Comparison of ENCODE assay signal across 13 cellular contexts in genomic region chr20:10432079-10432478, GRCh38. TPM values are rescaled to one million over a fixed set of nuclear protein-coding genes. Genes with fewer than 3 reads are reported as not detected.
DNase-seq lines count a peak whose midpoint lies in the region; ATAC-seq, FAIRE-seq and TF ChIP-seq lines count a peak whose summit lies in the region.
"Had no signal": no experiment of that assay in that cellular context is flagged by ENCODE, and none has a peak within 500 bp of the region (broad histone marks: within the 10 kb centered on the region; RNA-seq: fewer than 3 reads in every experiment).

No MANE protein-coding gene starts in this region.

- TF ChIP-seq EP300 in GM12878 (IDR thresholded peaks at IDR 0.05; ENCODE audit: borderline replicate concordance in 1 of 2, control insufficient read depth in 1 of 2, low read depth in 2 of 2, low read length in 2 of 2): no peak

- TF ChIP-seq CTCF in GM12878 (IDR thresholded peaks at IDR 0.05 in 2 of 3, conservative IDR thresholded peaks at IDR 0.05 in 1 of 3; ENCODE audit: control insufficient read depth in 2 of 3, extremely low read depth in 1 of 3, insufficient read depth in 1 of 3, low read depth in 3 of 3, low read length in 3 of 3) (no peak), neutrophil (IDR thresholded peaks at IDR 0.05) (no peak), GM10248 (IDR thresholded peaks at IDR 0.05; ENCODE audit: control extremely low read depth, extremely low read depth, low read depth, missing control alignments) (no peak)

- H3K27ac ChIP-seq in GM12878 (ENCODE audit: control insufficient read depth, insufficient read depth): no peak overlapping the region
- H3K27ac ChIP-seq in neutrophil: peak overlapping the region; percentile 0

- no peak for DNase-seq in activated CD4-positive, alpha-beta T cell treated with anti-CD3 and anti-CD28 coated beads, Interleukin-2, amount 10 ng/mL, durations not matched to agents 7 days and 5 days
- no peak for DNase-seq in activated CD4-positive, alpha-beta T cell treated with anti-CD3 and anti-CD28 coated beads for 1 hour
- DNase-seq in GM12878 (ENCODE audit: low read depth, low spot score): no peak
- DNase-seq in NCI-H1105 treated with DMSO at 0.1 percent for 48 hours (lab: John Stamatoyannopoulos, UW): no peak
- DNase-seq in GM10248 (ENCODE audit: extremely low spot score): no peak
- DNase-seq: activated effector memory CD4-positive, alpha-beta T cell treated with Interleukin-2 at 50 U/mL for 16 hours; GDM1; left cardiac atrium; NCI-H1930 had no signal

- H3K4me2 ChIP-seq in GM12878 (ENCODE audit: control insufficient read depth, insufficient read depth): peak overlapping the region; percentile 51

- peaks cover 31% of the 10 kb centered on the region for H3K79me2 ChIP-seq in GM12878 (ENCODE audit: control insufficient read depth, insufficient read depth, low read length)

- H3K4me3 Mint-ChIP-seq in activated CD4-positive, alpha-beta T cell treated with anti-CD3 and anti-CD28 coated beads, Interleukin-2, amount 10 ng/mL, durations not matched to agents 7 days and 5 days: peak overlapping the region; percentile 22
- peak overlapping the region; percentile 19 to 74 (median 62) for H3K4me3 Mint-ChIP-seq in IgD-negative memory B cell

- H3K27ac Mint-ChIP-seq in activated CD4-positive, alpha-beta T cell treated with anti-CD3 and anti-CD28 coated beads, Interleukin-2, amount 10 ng/mL, durations not matched to agents 7 days and 5 days: no peak overlapping the region
- peak overlapping the region; percentile 38 to 81 (median 60) for H3K27ac Mint-ChIP-seq in IgD-negative memory B cell

- in situ Hi-C loops in GM12878 (cut with MboI): no loop called here

- POLR2A ChIA-PET in activated CD4-positive, alpha-beta T cell treated with anti-CD3 and anti-CD28 coated beads, Interleukin-2, amount 10 ng/mL, durations not matched to agents 7 days and 5 days (lab: Charles Lee): no interaction called here
- POLR2A ChIA-PET in GM12878 (lab: Charles Lee) (no interaction called here), GM10248 (lab: Yijun Ruan, JAX) (no interaction called here)

- no peak for TF ChIP-seq RAD21 in GM12878 (IDR thresholded peaks at IDR 0.05; ENCODE audit: insufficient read depth, low read depth, low read length)

- no peaks in the 10 kb centered on the region for H3K27me3 Mint-ChIP-seq in activated CD4-positive, alpha-beta T cell treated with anti-CD3 and anti-CD28 coated beads, Interleukin-2, amount 10 ng/mL, durations not matched to agents 7 days and 5 days
- no peaks in the 10 kb centered on the region for H3K27me3 Mint-ChIP-seq in IgD-negative memory B cell

- 100% methylated on average over 1 of the region's 1 CpG for WGBS in GM12878 (ENCODE audit: insufficient coverage, insufficient replicate concordance, low lambda C conversion rate, missing lambda C conversion rate)

- H3K36me3 Mint-ChIP-seq in activated CD4-positive, alpha-beta T cell treated with anti-CD3 and anti-CD28 coated beads, Interleukin-2, amount 10 ng/mL, durations not matched to agents 7 days and 5 days (ENCODE audit: low read depth): peaks cover 9% of the 10 kb centered on the region
- H3K36me3 Mint-ChIP-seq in IgD-negative memory B cell: no peaks in the 10 kb centered on the region

- H3K36me3 ChIP-seq in GM12878 (ENCODE audit: control insufficient read depth in 2 of 2, insufficient read depth in 2 of 2, low read length in 1 of 2) (no peaks in the 10 kb centered on the region), neutrophil (no peaks in the 10 kb centered on the region)

- no peak for FAIRE-seq in GM12878 (lab: Jason Lieb, UNC)
- FAIRE-seq: TTC549 had no signal

- SMC1A ChIA-PET in GM12878 (lab: Charles Lee; ENCODE audit: uncharacterized antibody, unreplicated experiment): interaction anchor here (1.0 to 7.3 kb wide), 8 partner anchors 19 to 115 kb away, joined by 3 to 60 read pairs (median 4); no protein-coding TSS in a partner anchor

- H2AFZ ChIP-seq in GM12878 (ENCODE audit: control insufficient read depth, low read depth, low read length): no peak overlapping the region

- no peak overlapping the region for H3K4me3 ChIP-seq in GM12878
- H3K4me3 ChIP-seq in neutrophil (ENCODE audit: low read depth in 1 of 2, low read length in 1 of 2): no peak overlapping the region

- H3K9ac ChIP-seq in GM12878 (ENCODE audit: control insufficient read depth, insufficient read depth, low read length): no peak overlapping the region

- H3K9me3 Mint-ChIP-seq in activated CD4-positive, alpha-beta T cell treated with anti-CD3 and anti-CD28 coated beads, Interleukin-2, amount 10 ng/mL, durations not matched to agents 7 days and 5 days: no peaks in the 10 kb centered on the region
- H3K9me3 Mint-ChIP-seq in IgD-negative memory B cell: no peaks in the 10 kb centered on the region

- intact Hi-C loops in GM12878 (cut with micrococcal nuclease; ENCODE audit: unreplicated experiment): loop anchor here (5.0 to 10.0 kb wide), 4 partner anchors 80 to 1103 kb away; no protein-coding TSS in a partner anchor

- BruUV-seq in GM12878 (replicated peaks; lab: Mats Ljungman, UMichigan): TSS peak; percentile 47

- H3K27me3 ChIP-seq in GM12878 (replicated peaks in 1 of 2; ENCODE audit: control insufficient read depth in 2 of 2, insufficient read depth in 2 of 2, low read length in 1 of 2) (no peaks in the 10 kb centered on the region), neutrophil (no peaks in the 10 kb centered on the region)

- H3K4me1 Mint-ChIP-seq in activated CD4-positive, alpha-beta T cell treated with anti-CD3 and anti-CD28 coated beads, Interleukin-2, amount 10 ng/mL, durations not matched to agents 7 days and 5 days: peaks cover 56% of the 10 kb centered on the region
- H3K4me1 Mint-ChIP-seq in IgD-negative memory B cell: peaks cover 36 to 58% (median 44%) of the 10 kb centered on the region in 3 donors

- peaks cover 20% of the 10 kb centered on the region for H3K4me1 ChIP-seq in GM12878 (ENCODE audit: control insufficient read depth, insufficient read depth, low read length)
- H3K4me1 ChIP-seq in neutrophil (ENCODE audit: control insufficient read depth in 1 of 2, insufficient read depth in 1 of 2, low read depth in 1 of 2, low read length in 1 of 2): peaks cover 20 to 25% of the 10 kb centered on the region in 2 experiments

- CTCF ChIA-PET in activated CD4-positive, alpha-beta T cell treated with anti-CD3 and anti-CD28 coated beads, Interleukin-2, amount 10 ng/mL, durations not matched to agents 7 days and 5 days (lab: Charles Lee): no interaction called here
- CTCF ChIA-PET in GM12878 (lab: Yijun Ruan, JAX): no interaction called here
- CTCF ChIA-PET in GM10248 (lab: Yijun Ruan, JAX): interaction anchor here (1.1 kb wide), 1 partner anchor 155 kb away, joined by 3 read pairs; no protein-coding TSS in a partner anchor

- RAD21 ChIA-PET in GM12878 (lab: Charles Lee; ENCODE audit: unreplicated experiment): interaction anchor here (0.9 kb wide), 1 partner anchor 21 kb away, joined by 3 read pairs; no protein-coding TSS in a partner anchor

- H3K9me3 ChIP-seq in GM12878 (replicated peaks; ENCODE audit: control insufficient read depth, insufficient read depth, low read length) (no peaks in the 10 kb centered on the region), neutrophil (no peaks in the 10 kb centered on the region)

- no peak for TF ChIP-seq POLR2A in GM12878 (IDR thresholded peaks at IDR 0.05; ENCODE audit: low read depth, low read length)

- no peaks in the 10 kb centered on the region for H4K20me1 ChIP-seq in GM12878 (ENCODE audit: control insufficient read depth, insufficient read depth)

- ATAC-seq in GM12878 (no peak), GM19452 (IDR thresholded peaks at IDR 0.05; ENCODE audit: unreplicated experiment) (no peak)
- ATAC-seq: left cardiac atrium had no signal

RNA-seq across cellular contexts. Expression of gene MKKS, which starts 1.9 kb away (rescaled TPM):
- total RNA-seq in activated CD4-positive, alpha-beta T cell treated with anti-CD3 and anti-CD28 coated beads, Interleukin-2, amount 10 ng/mL, durations not matched to agents 7 days and 5 days: 1 to 10 TPM; 9.1 to 9.4 TPM
- polyA plus RNA-seq in IgD-negative memory B cell (30.4 TPM), GM12878 (2011; rRNA removed) (17.9 and 21.7 TPM in 2 replicates), GM12878 (2014; fragmentation: Illumina TruSeq; extraction: Trizol) (9.8 and 14.8 TPM in 2 replicates), GM12878 (2014; fragmentation: Nextera tagmentation; extraction: Ambion mirVana) (1 to 10 TPM; 4.8 to 5.9 TPM), GM12878 (2014; rRNA removed) (6.5 and 7.7 TPM in 2 replicates), GM12878 (2016; fragmentation: Nextera tagmentation; extraction: Ambion mirVana) (10 to 100 TPM; 14.0 to 14.9 TPM)
- total RNA-seq in GM12878 (2013; cell fraction: nucleolus; rRNA removed): 16.1 and 17.6 TPM in 2 replicates
- total RNA-seq in GM12878 (2014; rRNA removed) (4.3 and 5.6 TPM in 2 replicates), GM12878 (2014; rRNA removed; fragmentation: Illumina TruSeq; extraction: Trizol) (6.5 and 7.0 TPM in 2 replicates), GM12878 (2021) (7.5 and 7.7 TPM in 2 replicates)
- polyA plus RNA-seq in GM12878 (2011; ENCODE audit: low read depth): 2.4 TPM
- 6.9 and 7.0 TPM in 2 replicates for polyA plus RNA-seq in GM12878 (2011; cell fraction: cytosol; rRNA removed)
- 8.1 and 11.7 TPM in 2 replicates for polyA plus RNA-seq in GM12878 (2011; cell fraction: nucleus; rRNA removed)
- 3.3 and 5.2 TPM in 2 replicates for polyA plus RNA-seq in GM12878 (2012)
- 9.6 and 14.6 TPM in 2 replicates for polyA minus RNA-seq in GM12878 (2011; rRNA and poly(A)+ RNA removed)
- 1.8 and 2.1 TPM in 2 replicates for polyA minus RNA-seq in GM12878 (2011; cell fraction: cytosol; rRNA and poly(A)+ RNA removed)
- 5.1 and 5.2 TPM in 2 replicates for polyA minus RNA-seq in GM12878 (2011; cell fraction: nucleus; rRNA and poly(A)+ RNA removed)

RNA-seq across cellular contexts. Expression of gene SLX4IP, which starts 3.0 kb away (rescaled TPM):
- total RNA-seq in activated CD4-positive, alpha-beta T cell treated with anti-CD3 and anti-CD28 coated beads, Interleukin-2, amount 10 ng/mL, durations not matched to agents 7 days and 5 days: 1 to 10 TPM; 9.2 to 9.5 TPM
- polyA plus RNA-seq in IgD-negative memory B cell (2.0 TPM), GM12878 (2011; rRNA removed) (6.7 and 8.6 TPM in 2 replicates), GM12878 (2014; fragmentation: Illumina TruSeq; extraction: Trizol) (3.6 and 6.3 TPM in 2 replicates), GM12878 (2014; fragmentation: Nextera tagmentation; extraction: Ambion mirVana) (1 to 10 TPM; 3.0 to 8.0 TPM), GM12878 (2014; rRNA removed) (2.2 TPM in 2 replicates), GM12878 (2016; fragmentation: Nextera tagmentation; extraction: Ambion mirVana) (10 to 100 TPM; 10.1 to 11.0 TPM)
- 20.4 and 21.8 TPM in 2 replicates for total RNA-seq in GM12878 (2013; cell fraction: nucleolus; rRNA removed)
- total RNA-seq in GM12878 (2014; rRNA removed) (5.7 and 6.4 TPM in 2 replicates), GM12878 (2014; rRNA removed; fragmentation: Illumina TruSeq; extraction: Trizol) (6.9 and 7.1 TPM in 2 replicates), GM12878 (2021) (5.9 and 6.4 TPM in 2 replicates)
- 2.0 TPM for polyA plus RNA-seq in GM12878 (2011; ENCODE audit: low read depth)
- polyA plus RNA-seq in GM12878 (2011; cell fraction: cytosol; rRNA removed): 3.7 and 4.1 TPM in 2 replicates
- polyA plus RNA-seq in GM12878 (2011; cell fraction: nucleus; rRNA removed): 13.6 and 14.2 TPM in 2 replicates
- 3.3 and 3.9 TPM in 2 replicates for polyA plus RNA-seq in GM12878 (2012)
- 19.2 and 19.5 TPM in 2 replicates for polyA minus RNA-seq in GM12878 (2011; rRNA and poly(A)+ RNA removed)
- polyA minus RNA-seq in GM12878 (2011; cell fraction: cytosol; rRNA and poly(A)+ RNA removed): 7.4 and 8.1 TPM in 2 replicates
- 10.5 and 13.4 TPM in 2 replicates for polyA minus RNA-seq in GM12878 (2011; cell fraction: nucleus; rRNA and poly(A)+ RNA removed)
